ENCODE assay signal across 1 cellular context in the genomic region with DNA sequence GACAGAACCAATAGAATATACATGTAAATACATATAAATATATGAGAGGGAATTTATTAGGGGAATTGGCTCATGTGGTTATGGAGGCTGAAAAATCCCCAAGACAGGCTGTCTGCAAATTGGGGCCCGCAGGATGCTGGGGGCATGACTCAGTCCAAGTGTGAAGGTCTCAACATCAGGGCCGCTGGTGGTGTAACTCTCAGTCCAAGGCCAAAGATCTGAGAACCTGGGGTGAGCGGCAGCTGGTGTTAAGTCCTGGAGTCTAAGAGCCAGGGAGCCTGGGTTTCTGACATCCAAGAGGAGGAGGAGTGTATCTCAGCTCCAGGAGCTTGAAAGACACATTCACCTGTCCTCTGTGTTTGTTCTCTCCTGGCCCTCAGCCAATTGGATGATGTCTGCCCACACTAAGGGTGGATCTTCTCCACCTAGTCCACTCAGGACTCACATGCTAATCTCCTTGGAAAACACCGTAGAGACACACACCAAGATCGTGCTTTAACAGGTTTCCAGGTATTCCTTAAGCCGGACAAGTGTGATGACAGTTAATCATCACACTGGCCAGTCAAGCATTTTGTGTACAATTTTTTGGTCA.
TF ChIP-seq lines count a peak whose summit lies in the region.

No MANE protein-coding gene starts in this region.

TF ChIP-seq in HepG2, 621 proteins besides CTCF, POLR2A, EP300 and RAD21 (continued from another document):
- TF ChIP-seq ZNF18 (CRISPR knock-in tag; IDR thresholded peaks at IDR 0.05; ENCODE audit: insufficient replicate concordance) = peak; percentile 32
TF ChIP-seq in HepG2: peak in this region for 14.
